ENCODE assay signal across 33 cellular contexts in the genomic region with DNA sequence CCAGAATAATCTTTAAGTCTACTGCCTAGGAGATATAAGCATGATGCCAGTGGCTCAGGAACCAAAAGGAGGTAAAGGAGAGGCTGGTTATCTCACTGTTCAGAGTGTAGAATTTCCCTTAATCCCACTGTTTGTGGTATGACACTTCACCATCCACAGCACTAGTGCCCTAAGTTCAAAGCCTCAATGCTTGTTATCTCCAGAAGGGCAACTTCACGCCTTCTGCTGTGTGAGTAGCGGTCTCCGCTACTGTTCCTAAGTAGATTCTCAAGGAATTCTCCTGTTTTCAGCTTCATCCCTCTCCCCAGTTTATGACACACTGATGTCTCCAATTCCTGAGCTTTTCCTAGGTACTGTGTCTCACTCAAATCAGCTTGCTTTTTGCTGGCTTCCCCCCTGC. TPM values are rescaled to one million over a fixed set of nuclear protein-coding genes. Genes with fewer than 3 reads are reported as not detected.
"Had no signal": no experiment of that assay in that cellular context is flagged by ENCODE, and none has a peak within 500 bp of the region (broad histone marks: within the 10 kb centered on the region; RNA-seq: fewer than 3 reads in every experiment).

No MANE protein-coding gene starts in this region.

- H3K36me3 ChIP-seq: esophagus squamous epithelium, gastrocnemius medialis, heart right ventricle, left lung had no signal

- FAIRE-seq: colon, endothelial cell of umbilical vein, islet of Langerhans, keratinocyte had no signal

- H3K4me3 Mint-ChIP-seq: memory B cell, mesothelial cell of epicardium, naive B cell had no signal

- DNase-seq: dermis blood vessel endothelial cell; dorsolateral prefrontal cortex; effector CD4-positive, alpha-beta T cell; effector memory CD4-positive, alpha-beta T cell; erythroblast; esophagus squamous epithelium; foreskin fibroblast; foreskin melanocyte; gastrocnemius medialis; glutamatergic neuron; head of caudate nucleus; heart right ventricle; hippocampal formation; left cardiac atrium; left lung; left ventricle myocardium superior; mammary epithelial cell; mucosa of descending colon; naive B cell had no signal

- H3K36me3 Mint-ChIP-seq: memory B cell, mesothelial cell of epicardium, naive B cell had no signal

- H3K4me3 ChIP-seq: coronary artery, dorsolateral prefrontal cortex, esophagus squamous epithelium, gastrocnemius medialis, heart right ventricle, left lung, lung, mucosa of descending colon had no signal

- H3K27ac ChIP-seq: coronary artery, dorsolateral prefrontal cortex, epithelial cell of prostate, esophagus squamous epithelium, gastrocnemius medialis, heart right ventricle, left lung had no signal

- H3K4me1 Mint-ChIP-seq: memory B cell, mesothelial cell of epicardium, naive B cell had no signal

- H3K27me3 ChIP-seq: gastrocnemius medialis had no signal

- H3K27ac Mint-ChIP-seq: memory B cell, mesothelial cell of epicardium, naive B cell had no signal

- H3K4me1 ChIP-seq: esophagus squamous epithelium, gastrocnemius medialis, left lung had no signal

- ATAC-seq: esophagus mucosa, gastrocnemius medialis, heart right ventricle, left cardiac atrium, left lung, left ventricle myocardium superior, mucosa of descending colon had no signal

- H3K9me3 ChIP-seq: esophagus squamous epithelium, gastrocnemius medialis, left lung, mucosa of descending colon had no signal

RNA-seq across cellular contexts. Expression of a gene that starts 26.6 kb away (rescaled TPM):
- total RNA-seq: dermis blood vessel endothelial cell, endothelial cell of umbilical vein, esophagus mucosa, esophagus squamous epithelium, glomerular endothelial cell, heart right ventricle, kidney epithelial cell, left cardiac atrium, left lung, left ventricle myocardium superior, mammary epithelial cell, mesenteric fat pad, mesothelial cell of epicardium, mucosa of descending colon had no signal
- polyA plus RNA-seq: heart right ventricle, keratinocyte, mammary epithelial cell had no signal

RNA-seq across cellular contexts. Expression of a gene that starts 49.2 kb away (rescaled TPM):
- total RNA-seq: dermis blood vessel endothelial cell, endothelial cell of umbilical vein, glomerular endothelial cell, kidney epithelial cell, mammary epithelial cell, myocyte had no signal
- polyA plus RNA-seq: endothelial cell of umbilical vein, keratinocyte, mammary epithelial cell had no signal
